Comparison of ENCODE assay signal across 36 cellular contexts in genomic region chr2:142796161-142796560, GRCh38.
DNase-seq lines count a peak whose midpoint lies in the region; ATAC-seq and TF ChIP-seq lines count a peak whose summit lies in the region.
"Had no signal": no experiment of that assay in that cellular context is flagged by ENCODE, and none has a peak within 500 bp of the region (broad histone marks: within the 10 kb centered on the region; RNA-seq: fewer than 3 reads in every experiment).

No MANE protein-coding gene starts in this region.

- H3K27ac Mint-ChIP-seq in Calu3 (ENCODE audit: unreplicated experiment): peak overlapping the region; percentile 37
- H3K27ac Mint-ChIP-seq: activated CD8-positive, alpha-beta T cell treated with anti-CD3 and anti-CD28 coated beads for 36 hours; activated naive CD4-positive, alpha-beta T cell treated with anti-CD3 and anti-CD28 coated beads, Interleukin-2, amount 50 U/mL, for 24 hours; activated T-helper 2 cell treated with anti-CD3 and anti-CD28 coated beads, Interferon-gamma antibody, Interleukin-2, Interleukin-4, amounts not matched to agents 10 μg/mL and 5 μg/mL and 100 μg/mL, durations not matched to agents 14 hours and 24 hours and 36 hours; neural progenitor cell had no signal

- H4K5ac ChIP-seq in mesendoderm (ENCODE audit: low read length): no peak overlapping the region

- CTCF ChIA-PET in Calu3 (lab: Charles Lee): interaction anchor here (0.7 to 1.0 kb wide), 3 partner anchors 72 to 81 kb away, joined by 3 to 4 read pairs (median 3); partner anchors contain the start of gene KYNU

- H3K4me3 ChIP-seq in LNCaP clone FGC (ENCODE audit: low read depth, low read length) (no peak overlapping the region), mesendoderm (ENCODE audit: low read length) (no peak overlapping the region)
- H3K4me3 ChIP-seq: breast epithelium, colonic mucosa, lower lobe of right lung, neural progenitor cell, SJSA1, suprapubic skin, upper lobe of right lung had no signal

- H3K4ac ChIP-seq in mesendoderm (ENCODE audit: low read depth, low read length): no peak overlapping the region

- no peaks in the 10 kb centered on the region for H3K79me2 ChIP-seq in mesendoderm (ENCODE audit: control insufficient read depth, insufficient read depth, low read length)

- no peaks in the 10 kb centered on the region for H3K27me3 ChIP-seq in mesendoderm (ENCODE audit: insufficient read depth, low read length, poor library complexity)
- H3K27me3 ChIP-seq: breast epithelium, colonic mucosa, neural progenitor cell, SJSA1, suprapubic skin, upper lobe of right lung had no signal

- no peak overlapping the region for H3K4me2 ChIP-seq in mesendoderm (ENCODE audit: low read length)
- H3K4me2 ChIP-seq: neural progenitor cell had no signal

- DNase-seq in Calu3 (no peak), LNCaP clone FGC (ENCODE audit: low read depth) (no peak), dermis blood vessel endothelial cell (peak; percentile 31), mesendoderm (peak; percentile 49), middle frontal gyrus (ENCODE audit: extremely low spot score, low spot score) (no peak), cardiac septum (ENCODE audit: low spot score) (no peak)
- DNase-seq: activated CD4-positive, alpha-beta T cell treated with anti-CD3 and anti-CD28 coated beads for 1 hour; activated CD8-positive, alpha-beta T cell treated with anti-CD3 and anti-CD28 coated beads for 36 hours; amygdala; C1 segment of cervical spinal cord; colonic mucosa; DMS79 treated with DMSO at 0.1 percent for 48 hours; effector memory CD4-positive, alpha-beta T cell; erythroblast; IMR-90; islet precursor cell; lower lobe of right lung; NCI-H1105; NCI-H2029; NCI-H2227 treated with DMSO at 0.1 percent for 48 hours; NCI-H69; stimulated activated CD4-positive, alpha-beta T cell treated with anti-CD3 and anti-CD28 coated beads, Interleukin-12 subunit alpha, Interleukin-12 subunit beta, amount 100 ng/mL, for 4 hours; stimulated activated CD4-positive, alpha-beta T cell treated with anti-CD3 and anti-CD28 coated beads, Interleukin-4, amount 100 ng/mL, for 4 hours; stimulated activated naive CD4-positive, alpha-beta T cell; T-helper 1 cell; upper lobe of right lung had no signal

- no peak overlapping the region for H3K9ac ChIP-seq in mesendoderm (ENCODE audit: low read length)
- H3K9ac ChIP-seq: neural progenitor cell had no signal

- H3K9me3 Mint-ChIP-seq in Calu3 (ENCODE audit: low read depth, unreplicated experiment): peaks cover 3% of the 10 kb centered on the region
- H3K9me3 Mint-ChIP-seq: activated naive CD4-positive, alpha-beta T cell treated with anti-CD3 and anti-CD28 coated beads, Interleukin-2, amount 50 U/mL, for 24 hours; activated T-helper 2 cell treated with anti-CD3 and anti-CD28 coated beads, Interferon-gamma antibody, Interleukin-2, Interleukin-4, amounts not matched to agents 10 μg/mL and 5 μg/mL and 100 μg/mL, durations not matched to agents 14 hours and 24 hours and 36 hours; neural progenitor cell had no signal

- no peak overlapping the region for H3K27ac ChIP-seq in mesendoderm (ENCODE audit: low read depth, low read length)
- H3K27ac ChIP-seq: breast epithelium, colonic mucosa, lower lobe of right lung, neural progenitor cell, SJSA1, suprapubic skin, upper lobe of right lung had no signal

- H3K36me3 ChIP-seq in mesendoderm (ENCODE audit: control insufficient read depth, insufficient read depth, low read length): no peaks in the 10 kb centered on the region
- H3K36me3 ChIP-seq: breast epithelium, colonic mucosa, lower lobe of right lung, neural progenitor cell, SJSA1, suprapubic skin, upper lobe of right lung had no signal

- H3K27me3 Mint-ChIP-seq in Calu3 (ENCODE audit: unreplicated experiment): no peaks in the 10 kb centered on the region
- H3K27me3 Mint-ChIP-seq: activated CD8-positive, alpha-beta T cell treated with anti-CD3 and anti-CD28 coated beads for 36 hours; activated naive CD4-positive, alpha-beta T cell treated with anti-CD3 and anti-CD28 coated beads, Interleukin-2, amount 50 U/mL, for 24 hours had no signal

- no peak overlapping the region for H2BK5ac ChIP-seq in mesendoderm (ENCODE audit: low read length)

- H3K56ac ChIP-seq in mesendoderm (ENCODE audit: low read length): no peak overlapping the region

- no peak for ATAC-seq in HG03521 (IDR thresholded peaks at IDR 0.05; ENCODE audit: unreplicated experiment)
- no peak for ATAC-seq in GM19328 (IDR thresholded peaks at IDR 0.05; ENCODE audit: unreplicated experiment)
- ATAC-seq: activated CD8-positive, alpha-beta T cell treated with anti-CD3 and anti-CD28 coated beads for 36 hours; lower lobe of right lung; sciatic nerve had no signal

- H3K18ac ChIP-seq in mesendoderm (ENCODE audit: low read length): no peak overlapping the region

- intact Hi-C loops in Calu3 (cut with micrococcal nuclease; ENCODE audit: unreplicated experiment): loop anchor here (1.0 to 5.0 kb wide), 3 partner anchors 79 to 184 kb away; no protein-coding TSS in a partner anchor
- intact Hi-C loops in cardiac septum (cut with DNase I): no loop called here

- H3K4me1 ChIP-seq in mesendoderm (ENCODE audit: control insufficient read depth, low read depth, low read length): no peaks in the 10 kb centered on the region
- H3K4me1 ChIP-seq: breast epithelium, Caco-2, colonic mucosa, lower lobe of right lung, neural progenitor cell, SJSA1, suprapubic skin, upper lobe of right lung had no signal

- no peak overlapping the region for H2BK15ac ChIP-seq in mesendoderm (replicated peaks; ENCODE audit: low read depth)

- no peak overlapping the region for H4K8ac ChIP-seq in mesendoderm (ENCODE audit: low read depth, low read length)

- BruUV-seq in Calu3 (replicated peaks; lab: Mats Ljungman, UMichigan): no TSS peak

- H3K4me1 Mint-ChIP-seq in Calu3 (ENCODE audit: low read depth, unreplicated experiment): peaks cover 21% of the 10 kb centered on the region
- H3K4me1 Mint-ChIP-seq: activated naive CD4-positive, alpha-beta T cell treated with anti-CD3 and anti-CD28 coated beads, Interleukin-2, amount 50 U/mL, for 24 hours; neural progenitor cell had no signal

- H3K4me3 Mint-ChIP-seq in Calu3 (ENCODE audit: low read depth, unreplicated experiment): no peak overlapping the region
- H3K4me3 Mint-ChIP-seq: activated CD8-positive, alpha-beta T cell treated with anti-CD3 and anti-CD28 coated beads for 36 hours; activated naive CD4-positive, alpha-beta T cell treated with anti-CD3 and anti-CD28 coated beads, Interleukin-2, amount 50 U/mL, for 24 hours; neural progenitor cell had no signal

- H3K79me1 ChIP-seq in mesendoderm (ENCODE audit: low read length): no peaks in the 10 kb centered on the region

- no peak overlapping the region for H2BK120ac ChIP-seq in mesendoderm (ENCODE audit: low read depth, low read length)

- no CpG with 5 or more reads among the region's 2 CpGs for WGBS in mesendoderm (ENCODE audit: extremely low coverage, insufficient coverage, low lambda C conversion rate)

- no peak overlapping the region for H3K23ac ChIP-seq in mesendoderm (ENCODE audit: low read length)

- H3K36me3 Mint-ChIP-seq in Calu3 (ENCODE audit: insufficient read depth, unreplicated experiment): no peaks in the 10 kb centered on the region
- H3K36me3 Mint-ChIP-seq: activated naive CD4-positive, alpha-beta T cell treated with anti-CD3 and anti-CD28 coated beads, Interleukin-2, amount 50 U/mL, for 24 hours; neural progenitor cell had no signal

- no peak overlapping the region for H2AK5ac ChIP-seq in mesendoderm (ENCODE audit: low read length)

- TF ChIP-seq CTCF in Calu3 (IDR thresholded peaks at IDR 0.05; ENCODE audit: unreplicated experiment) (no peak), LNCaP clone FGC (IDR thresholded peaks at IDR 0.05; ENCODE audit: control insufficient read depth, extremely low read depth, insufficient read depth) (peak; percentile 34)

Comparison
In these comparisons a context has a peak if more than half of its experiments do, and no peak if none do; other contexts are left out.
1. DNase-seq: peak in dermis blood vessel endothelial cell (single experiment) and mesendoderm (single experiment); none in Calu3 (single experiment), LNCaP clone FGC (single experiment), middle frontal gyrus (single experiment) and cardiac septum (single experiment).